Comparison of ENCODE assay signal across 1 cellular context in the genomic region with DNA sequence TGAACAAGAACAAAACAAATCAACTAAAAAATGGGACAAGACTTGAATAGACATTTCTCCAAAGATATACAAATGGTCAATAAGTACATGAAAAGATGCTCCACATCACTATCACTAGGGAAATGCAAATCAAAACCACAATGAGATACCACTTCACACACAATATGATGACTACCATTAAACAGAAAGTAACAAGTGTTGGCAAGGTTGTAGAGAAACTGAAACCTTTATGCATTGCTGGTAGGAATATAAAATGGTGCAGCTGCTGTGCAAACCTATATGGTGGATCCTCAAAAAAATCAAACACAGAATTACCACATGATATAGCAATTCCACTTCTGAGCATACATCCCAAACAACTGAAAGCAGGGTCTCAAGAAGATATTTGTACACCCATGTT.
TF ChIP-seq lines count a peak whose summit lies in the region.

No MANE protein-coding gene starts in this region.

TF ChIP-seq in IMR-90, 13 proteins besides CTCF, POLR2A, EP300 and RAD21 (continued from another document):
- TF ChIP-seq MAFK (IDR thresholded peaks at IDR 0.05; ENCODE audit: low read depth, low read length), result no peak
